In genomic region chr4:2497931-2498330, GRCh38 we compare ENCODE assay signal across 11 cellular contexts. TPM values are rescaled to one million over a fixed set of nuclear protein-coding genes. Genes with fewer than 3 reads are reported as not detected.
DNase-seq lines count a peak whose midpoint lies in the region; ATAC-seq and TF ChIP-seq lines count a peak whose summit lies in the region.
"Had no signal": no experiment of that assay in that cellular context is flagged by ENCODE, and none has a peak within 500 bp of the region (broad histone marks: within the 10 kb centered on the region; RNA-seq: fewer than 3 reads in every experiment).

No MANE protein-coding gene starts in this region.

- no peak overlapping the region for H2AFZ ChIP-seq in hepatocyte

- no peaks in the 10 kb centered on the region for H3K27me3 ChIP-seq in CD8-positive, alpha-beta T cell (ENCODE audit: insufficient read depth, low read length)
- no peaks in the 10 kb centered on the region for H3K27me3 ChIP-seq in hepatocyte

- H3K36me3 Mint-ChIP-seq in CD8-positive, alpha-beta T cell, result peaks cover 78% of the 10 kb centered on the region

- H3K79me2 ChIP-seq in hepatocyte, result peaks cover 43% of the 10 kb centered on the region

- intact Hi-C loops in CD8-positive, alpha-beta T cell (cut with DNase I, micrococcal nuclease), result no loop called here

- no peaks in the 10 kb centered on the region for H3K9me3 ChIP-seq in CD8-positive, alpha-beta T cell (ENCODE audit: low read length)
- no peaks in the 10 kb centered on the region for H3K9me3 ChIP-seq in hepatocyte (ENCODE audit: low read depth)

- H3K4me2 ChIP-seq in hepatocyte, result no peak overlapping the region

- peaks cover 12% of the 10 kb centered on the region for H3K4me1 Mint-ChIP-seq in CD8-positive, alpha-beta T cell (ENCODE audit: low read depth)

- H3K9me2 ChIP-seq in hepatocyte (replicated peaks; ENCODE audit: insufficient read depth), result no peaks in the 10 kb centered on the region

- no peaks in the 10 kb centered on the region for H3K9me3 Mint-ChIP-seq in CD8-positive, alpha-beta T cell

- H3K27ac Mint-ChIP-seq in CD8-positive, alpha-beta T cell, result no peak overlapping the region

- no peaks in the 10 kb centered on the region for H3K27me3 Mint-ChIP-seq in CD8-positive, alpha-beta T cell (ENCODE audit: low read depth)

- POLR2A ChIA-PET in CD8-positive, alpha-beta T cell (lab: Charles Lee), result no interaction called here

- peaks cover 18% of the 10 kb centered on the region for H4K20me1 ChIP-seq in hepatocyte (ENCODE audit: insufficient read depth, poor library complexity, severe bottlenecking)

- H3K4me3 Mint-ChIP-seq in CD8-positive, alpha-beta T cell, result no peak overlapping the region

- H3K36me3 ChIP-seq in CD8-positive, alpha-beta T cell (ENCODE audit: insufficient read depth, low read length), result peaks cover 50% of the 10 kb centered on the region
- no peaks in the 10 kb centered on the region for H3K36me3 ChIP-seq in hepatocyte (replicated peaks; ENCODE audit: insufficient read depth, low read depth)

- no peak overlapping the region for H3K27ac ChIP-seq in CD8-positive, alpha-beta T cell (ENCODE audit: low read depth, low read length)
- no peak overlapping the region for H3K27ac ChIP-seq in hepatocyte
- H3K27ac ChIP-seq: HL-60 had no signal

- TF ChIP-seq CTCF in GM12873 (IDR thresholded peaks at IDR 0.05; ENCODE audit: insufficient read depth, low read depth, low read length, missing control alignments) (peak; percentile 18), hepatocyte (IDR thresholded peaks at IDR 0.05; ENCODE audit: poor library complexity) (no peak)
- TF ChIP-seq CTCF in CD8-positive, alpha-beta T cell (IDR thresholded peaks at IDR 0.05), result no peak

- H3K4me3 ChIP-seq in CD8-positive, alpha-beta T cell (ENCODE audit: low read depth, low read length), result no peak overlapping the region
- H3K4me3 ChIP-seq in hepatocyte, result no peak overlapping the region

- DNase-seq in SIG-M5 treated with dmso at 0.1 percent for 504 hours (lab: John Stamatoyannopoulos, UW; ENCODE audit: unreplicated experiment) (peak; percentile 85), putamen (ENCODE audit: low spot score) (no peak), hepatocyte (ENCODE audit: low spot score) (no peak)
- DNase-seq in CD8-positive, alpha-beta T cell, result no peak
- no peak for DNase-seq in activated CD4-positive, alpha-beta T cell treated with anti-CD3 and anti-CD28 coated beads for 48 hours
- DNase-seq: activated CD8-positive, alpha-beta memory T cell treated with anti-CD3 and anti-CD28 coated beads, Interleukin-2, amount 50 U/mL, for 4 hours; effector CD4-positive, alpha-beta T cell had no signal

- CTCF ChIA-PET in CD8-positive, alpha-beta T cell (lab: Charles Lee), result no interaction called here

- ATAC-seq in GM19438 (IDR thresholded peaks at IDR 0.05; ENCODE audit: low read depth, unreplicated experiment) (peak; percentile 90), HG03064 (IDR thresholded peaks at IDR 0.05; ENCODE audit: low read depth, unreplicated experiment) (peak; percentile 88)
- ATAC-seq in CD8-positive, alpha-beta T cell, result no peak

- 96% methylated on average over 9 of the region's 9 CpGs for WGBS in hepatocyte (ENCODE audit: low lambda C conversion rate, missing lambda C conversion rate)

- no peaks in the 10 kb centered on the region for H3K4me1 ChIP-seq in CD8-positive, alpha-beta T cell (ENCODE audit: insufficient read depth, low read length)
- H3K4me1 ChIP-seq in hepatocyte (ENCODE audit: insufficient read depth), result no peaks in the 10 kb centered on the region

RNA-seq across cellular contexts. Expression of gene RNF4, which starts 29.0 kb away (rescaled TPM):
- 100 to 1,000 TPM; 130 to 134 TPM for total RNA-seq in CD8-positive, alpha-beta T cell
- total RNA-seq in hepatocyte, result 48.2 and 50.3 TPM in 2 replicates
- polyA plus RNA-seq in hepatocyte, result 42.4 and 50.8 TPM in 2 replicates

RNA-seq across cellular contexts. Expression of gene FAM193A, which starts 38.5 kb away (rescaled TPM):
- total RNA-seq in CD8-positive, alpha-beta T cell, result 10 to 100 TPM; 29.0 to 30.2 TPM
- total RNA-seq in hepatocyte, result 9.8 and 15.8 TPM in 2 replicates
- polyA plus RNA-seq in hepatocyte, result 11.4 and 19.0 TPM in 2 replicates
